ENCODE assay signal across 22 cellular contexts in the genomic region with DNA sequence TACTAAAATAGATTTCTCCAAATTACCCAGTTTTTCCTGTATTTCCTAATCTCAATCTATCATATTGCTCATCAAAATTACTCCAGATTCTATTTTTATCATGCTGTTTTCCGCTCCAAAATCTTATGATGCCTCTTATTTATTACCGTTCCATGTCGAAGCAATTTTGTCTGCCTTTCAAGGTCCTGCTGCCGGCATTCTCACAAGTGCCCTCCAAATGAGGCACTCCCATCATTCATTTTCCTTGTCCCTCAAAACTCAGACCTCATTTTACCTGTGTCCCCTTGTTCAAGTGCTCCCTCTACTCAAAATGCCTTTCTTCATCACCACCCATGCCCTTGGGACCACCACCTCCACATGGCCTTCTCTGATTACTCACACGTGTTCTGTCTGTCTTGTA.
"Had no signal": no experiment of that assay in that cellular context is flagged by ENCODE, and none has a peak within 500 bp of the region (broad histone marks: within the 10 kb centered on the region; RNA-seq: fewer than 3 reads in every experiment).

No MANE protein-coding gene starts in this region.

- H3K4me3 ChIP-seq: MG63, SJSA1, SK-N-MC had no signal

- H3K36me3 ChIP-seq: MG63, SJSA1 had no signal

- H3K27me3 ChIP-seq: MG63, SJSA1 had no signal

- H3K9me3 ChIP-seq: MG63, SJSA1 had no signal

- FAIRE-seq: HTR-8/SVneo, RCC 7860 had no signal

- H3K4me1 ChIP-seq: SJSA1 had no signal

- DNase-seq: KBM-7, MG63, NCI-H1092, NCI-H1105 treated with DMSO at 0.1 percent for 48 hours, NCI-H1417 treated with DMSO at 0.1 percent for 48 hours, NCI-H146, NCI-H1694 treated with DMSO at 0.1 percent for 48 hours, NCI-H1930, NCI-H2081, NCI-H2107, NCI-H2227 treated with DMSO at 0.1 percent for 48 hours, NCI-H524, NCI-H526 treated with DMSO at 0.1 percent for 48 hours, NCI-H774, Right ventricle myocardium superior, RPMI8226, SIG-M5 had no signal

- H3K27ac ChIP-seq: HL-60, SJSA1, SK-N-MC had no signal
